Comparison of ENCODE assay signal across 29 cellular contexts in the genomic region with DNA sequence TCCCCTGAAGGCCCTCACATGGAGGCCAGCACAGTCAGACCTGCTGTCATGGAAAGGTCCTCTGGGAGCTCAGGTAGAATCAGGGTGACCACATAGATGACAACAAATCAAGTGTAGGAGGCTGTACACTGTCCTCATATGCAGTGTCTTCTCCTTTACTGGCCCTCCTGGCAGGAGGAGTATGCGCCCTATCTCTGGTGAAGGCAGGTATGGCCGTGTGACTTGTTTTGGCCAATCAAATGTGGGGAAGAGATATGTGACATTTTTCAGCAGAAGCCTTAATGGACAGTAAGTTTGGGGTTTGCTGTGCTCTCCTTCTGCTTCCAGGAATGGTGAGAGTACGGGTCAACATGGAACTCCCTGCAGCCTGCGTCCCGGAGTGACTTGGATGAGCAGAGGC.
"Had no signal": no experiment of that assay in that cellular context is flagged by ENCODE, and none has a peak within 500 bp of the region (broad histone marks: within the 10 kb centered on the region; RNA-seq: fewer than 3 reads in every experiment).

No MANE protein-coding gene starts in this region.

- H3K9me3 ChIP-seq: esophagus muscularis mucosa, gastrocnemius medialis, heart left ventricle had no signal

- ATAC-seq: activated T-cell treated with anti-CD3 and anti-CD28 coated beads, Interleukin-2, amount 50 U/mL, for 4 hours; activated T-helper 17 cell treated with anti-CD3 and anti-CD28 coated beads, Interleukin-2, amount 50 U/mL, for 72 hours; foreskin keratinocyte; gastrocnemius medialis; heart left ventricle had no signal

- FAIRE-seq: astrocyte had no signal

- H3K36me3 ChIP-seq: cardiac muscle cell, esophagus muscularis mucosa, gastrocnemius medialis, heart left ventricle had no signal

- H3K4me3 ChIP-seq: cardiac muscle cell, coronary artery, dorsolateral prefrontal cortex, esophagus muscularis mucosa, gastrocnemius medialis, heart left ventricle had no signal

- DNase-seq: activated CD4-positive, alpha-beta memory T cell treated with anti-CD3 and anti-CD28 coated beads, Interleukin-2, amount 10 ng/mL, durations not matched to agents 7 days and 5 days; activated CD4-positive, alpha-beta T cell treated with anti-CD3 and anti-CD28 coated beads for 1 hour; activated CD4-positive, alpha-beta T cell treated with anti-CD3 and anti-CD28 coated beads for 4 hours; activated CD4-positive, alpha-beta T cell treated with anti-CD3 and anti-CD28 coated beads, Interleukin-2, amount 10 ng/mL, durations not matched to agents 7 days and 5 days; activated CD4-positive, alpha-beta T cell treated with anti-CD3 and anti-CD28 coated beads, Interleukin-2, amount 50 U/mL, for 4 hours; activated CD8-positive, alpha-beta memory T cell treated with anti-CD3 and anti-CD28 coated beads, Interleukin-2, amount 50 U/mL, for 48 hours; activated effector memory CD4-positive, alpha-beta T cell treated with Interleukin-2 at 50 U/mL for 16 hours; activated gamma-delta T cell treated with Interleukin-2 at 50 U/mL for 16 hours; activated naive CD4-positive, alpha-beta T cell treated with anti-CD3 and anti-CD28 coated beads, Interleukin-2, amount 50 U/mL, for 16 hours; activated naive CD4-positive, alpha-beta T cell treated with Interleukin-2 at 50 U/mL for 16 hours; activated T-cell treated with anti-CD3 and anti-CD28 coated beads, Interleukin-2, amount 50 U/mL, for 4 hours; amniotic stem cell; anterior cingulate cortex; central memory CD4-positive, alpha-beta T cell; cerebellar nuclear complex; dorsolateral prefrontal cortex; effector memory CD4-positive, alpha-beta T cell; endodermal cell; erythroblast; foreskin keratinocyte; gastrocnemius medialis; glutamatergic neuron; heart left ventricle; T-helper 2 cell had no signal

- H3K27ac ChIP-seq: cardiac muscle cell, coronary artery, dorsolateral prefrontal cortex, esophagus muscularis mucosa, foreskin keratinocyte, gastrocnemius medialis, heart left ventricle had no signal
